ENCODE assay signal across 15 cellular contexts in the genomic region with DNA sequence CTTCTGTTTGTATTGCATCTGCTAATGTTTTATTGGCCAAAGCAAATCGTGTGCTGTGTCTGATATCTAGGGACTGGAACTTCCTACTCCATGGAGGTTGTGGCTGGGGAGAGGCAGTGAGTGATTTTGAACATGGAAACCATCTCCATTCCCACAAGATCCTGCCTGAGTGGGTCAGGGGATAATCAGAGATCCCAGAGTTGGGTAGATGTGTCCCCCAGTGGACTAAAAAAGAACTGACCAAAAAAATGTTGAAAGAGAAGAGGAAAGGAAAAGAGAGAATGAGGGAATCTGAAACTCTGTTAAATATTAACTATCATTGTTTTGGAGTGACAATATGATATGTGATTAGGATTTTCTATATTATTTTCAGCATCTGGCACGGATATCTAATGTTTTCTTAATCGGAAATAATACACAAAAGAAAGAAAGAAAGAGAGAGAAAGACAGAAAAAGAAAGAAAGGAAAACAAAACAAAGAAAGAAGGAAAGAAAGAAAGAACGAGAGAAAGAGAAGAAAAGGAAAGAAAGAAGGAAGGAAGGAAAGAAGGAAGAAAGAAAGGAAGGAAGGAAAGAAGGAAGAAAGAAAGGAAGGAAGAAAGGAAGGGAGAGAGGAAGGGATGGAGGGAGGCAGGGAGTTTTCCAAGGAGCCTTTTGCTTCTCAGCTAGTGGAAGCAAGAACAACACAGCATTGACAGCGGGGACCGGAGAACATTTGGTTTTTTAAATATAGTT.
DNase-seq lines count a peak whose midpoint lies in the region; ATAC-seq, FAIRE-seq and TF ChIP-seq lines count a peak whose summit lies in the region.
"Had no signal": no experiment of that assay in that cellular context is flagged by ENCODE, and none has a peak within 500 bp of the region (broad histone marks: within the 10 kb centered on the region; RNA-seq: fewer than 3 reads in every experiment).

No MANE protein-coding gene starts in this region.

- H3K9ac ChIP-seq in K562 (ENCODE audit: insufficient read depth in 1 of 2, low read depth in 2 of 2, low read length in 2 of 2) = no peak overlapping the region
- no peak overlapping the region for H3K9ac ChIP-seq in mesendoderm (ENCODE audit: low read length)

- H2AK5ac ChIP-seq in mesendoderm (ENCODE audit: low read length) = no peak overlapping the region

- no peaks in the 10 kb centered on the region for H3K4me1 ChIP-seq in HEK293 (ENCODE audit: control insufficient read depth, insufficient read depth, low read length)
- no peaks in the 10 kb centered on the region for H3K4me1 ChIP-seq in K562 (replicated peaks in 1 of 2; ENCODE audit: control insufficient read depth in 2 of 2, insufficient read depth in 2 of 2, low read length in 2 of 2)
- no peaks in the 10 kb centered on the region for H3K4me1 ChIP-seq in mesendoderm (ENCODE audit: control insufficient read depth, low read depth, low read length)

- H3K23ac ChIP-seq in mesendoderm (ENCODE audit: low read length) = no peak overlapping the region

- no peak overlapping the region for H2BK5ac ChIP-seq in mesendoderm (ENCODE audit: low read length)

- no peak overlapping the region for H2BK120ac ChIP-seq in mesendoderm (ENCODE audit: low read depth, low read length)

- no peak overlapping the region for H4K8ac ChIP-seq in mesendoderm (ENCODE audit: low read depth, low read length)

- no peak overlapping the region for H3K56ac ChIP-seq in mesendoderm (ENCODE audit: low read length)

- H2AFZ ChIP-seq in K562 (ENCODE audit: low read depth, low read length) = no peak overlapping the region

- CTCF ChIA-PET in HEK293 (lab: Yijun Ruan, JAX) = interaction anchor here (0.7 to 1.5 kb wide), 4 partner anchors 9 to 44 kb away, joined by 3 to 6 read pairs (median 4); no protein-coding TSS in a partner anchor
- CTCF ChIA-PET in K562 (lab: Yijun Ruan, JAX; ENCODE audit: low intra/inter-chr PET ratio) = no interaction called here

- H3K36me3 ChIP-seq in HEK293 (ENCODE audit: control insufficient read depth in 2 of 2, insufficient read depth in 1 of 2, low read length in 2 of 2) (no peaks in the 10 kb centered on the region), K562 (ENCODE audit: control insufficient read depth, insufficient read depth, low read length) (no peaks in the 10 kb centered on the region), mesendoderm (ENCODE audit: control insufficient read depth, insufficient read depth, low read length) (no peaks in the 10 kb centered on the region)

- no peak overlapping the region for H3K18ac ChIP-seq in mesendoderm (ENCODE audit: low read length)

- H3K79me1 ChIP-seq in mesendoderm (ENCODE audit: low read length) = no peaks in the 10 kb centered on the region

- no peak overlapping the region for H4K5ac ChIP-seq in mesendoderm (ENCODE audit: low read length)

- no peak for TF ChIP-seq EP300 in K562 (IDR thresholded peaks at IDR 0.05; ENCODE audit: low read length)

- H3K9me3 ChIP-seq in HEK293 (ENCODE audit: control insufficient read depth, insufficient read depth, low read depth, low read length) (no peaks in the 10 kb centered on the region), K562 (replicated peaks; ENCODE audit: control insufficient read depth, insufficient read depth, low read depth, low read length) (no peaks in the 10 kb centered on the region; the same call in 1 of the 2 replicates)

- TF ChIP-seq CTCF in HEK293 (tag by site-specific recombination; IDR thresholded peaks at IDR 0.05) (no peak), K562 (IDR thresholded peaks at IDR 0.05 in 2 of 3, conservative IDR thresholded peaks at IDR 0.05 in 1 of 3; ENCODE audit: insufficient read depth in 2 of 3, low read depth in 1 of 3, low read length in 3 of 3) (no peak), GM10266 (IDR thresholded peaks at IDR 0.05; ENCODE audit: control insufficient read depth, insufficient read depth, low read depth, missing control alignments) (no peak)

- H4K20me1 ChIP-seq in K562 (replicated peaks; ENCODE audit: control insufficient read depth, insufficient read depth, low read length) = no peaks in the 10 kb centered on the region

- intact Hi-C loops in K562 (cut with micrococcal nuclease) = no loop called here

- H3K79me2 ChIP-seq in K562 (ENCODE audit: control insufficient read depth, insufficient read depth, low read length) = no peaks in the 10 kb centered on the region
- H3K79me2 ChIP-seq in mesendoderm (ENCODE audit: control insufficient read depth, insufficient read depth, low read length) = no peaks in the 10 kb centered on the region

- in situ Hi-C loops in K562 (cut with MboI) = no loop called here

- no peak for TF ChIP-seq RAD21 in K562 (CRISPR knock-in tag; conservative IDR thresholded peaks at IDR 0.05 in 1 of 2, IDR thresholded peaks at IDR 0.05 in 1 of 2)

- H3K4me2 ChIP-seq in K562 (ENCODE audit: insufficient read depth, low read length) (no peak overlapping the region), mesendoderm (ENCODE audit: low read length) (no peak overlapping the region)

- DNase-seq in COLO829 (ENCODE audit: low spot score) = peak; percentile 4
- DNase-seq in K562 (ENCODE audit: extremely low read depth in 1 of 4, low spot score in 3 of 4) = no peak
- peak; percentile 22 for DNase-seq in mesendoderm
- no peak for DNase-seq in DMS153 treated with DMSO at 0.1 percent for 48 hours (lab: John Stamatoyannopoulos, UW; ENCODE audit: unreplicated experiment)
- DNase-seq in GM10266 (ENCODE audit: extremely low spot score) = no peak
- DNase-seq: ACHN; CD4-positive, alpha-beta memory T cell; NCI-H2107; NCI-H446 treated with DMSO at 0.1 percent for 48 hours; NCI-H774 had no signal

- no peaks in the 10 kb centered on the region for H3K9me1 ChIP-seq in K562 (ENCODE audit: control insufficient read depth, insufficient read depth, low read length)

- WGBS in K562 (ENCODE audit: insufficient coverage, low coverage, missing lambda C conversion rate) = 4% methylated on average over 6 of the region's 6 CpGs
- no CpG with 5 or more reads among the region's 6 CpGs for WGBS in mesendoderm (ENCODE audit: extremely low coverage, insufficient coverage, low lambda C conversion rate)

- H3K27me3 ChIP-seq in K562 (ENCODE audit: control insufficient read depth in 2 of 2, insufficient read depth in 2 of 2, low read length in 2 of 2) = no peaks in the 10 kb centered on the region
- H3K27me3 ChIP-seq in mesendoderm (ENCODE audit: insufficient read depth, low read length, poor library complexity) = no peaks in the 10 kb centered on the region

- no peak overlapping the region for H3K4ac ChIP-seq in mesendoderm (ENCODE audit: low read depth, low read length)

- peak; percentile 11 for FAIRE-seq in K562 (lab: Jason Lieb, UNC)
- FAIRE-seq: D721Med had no signal

- TF ChIP-seq POLR2A in K562 (conservative IDR thresholded peaks at IDR 0.05) = no peak

- POLR2A ChIA-PET in HEK293 (lab: Yijun Ruan, JAX) (no interaction called here), K562 (lab: Yijun Ruan, JAX) (no interaction called here)

- BruUV-seq in K562 (replicated peaks; lab: Mats Ljungman, UMichigan) = no TSS peak

- H2BK15ac ChIP-seq in mesendoderm (replicated peaks; ENCODE audit: low read depth) = no peak overlapping the region

- no peak overlapping the region for H3K27ac ChIP-seq in HEK293 (ENCODE audit: extremely low read depth, low read depth, low read length)
- H3K27ac ChIP-seq in K562 (ENCODE audit: extremely low read depth, low read depth, low read length) = no peak overlapping the region
- H3K27ac ChIP-seq in mesendoderm (ENCODE audit: low read depth, low read length) = no peak overlapping the region
- H3K27ac ChIP-seq: HL-60 had no signal

- H3K4me3 ChIP-seq in HEK293 (ENCODE audit: low read depth, low read length) (no peak overlapping the region), K562 (no peak overlapping the region), mesendoderm (ENCODE audit: low read length) (no peak overlapping the region)

- no peak for ATAC-seq in K562
- ATAC-seq in GM21526 (IDR thresholded peaks at IDR 0.05; ENCODE audit: low FRiP score, unreplicated experiment) = no peak
- no peak for ATAC-seq in GM18502 (IDR thresholded peaks at IDR 0.05; ENCODE audit: poor library complexity, unreplicated experiment)

TF ChIP-seq in HEK293, 187 proteins besides CTCF, POLR2A, EP300 and RAD21 (continues in another document):
- TF ChIP-seq, protein P1, sequence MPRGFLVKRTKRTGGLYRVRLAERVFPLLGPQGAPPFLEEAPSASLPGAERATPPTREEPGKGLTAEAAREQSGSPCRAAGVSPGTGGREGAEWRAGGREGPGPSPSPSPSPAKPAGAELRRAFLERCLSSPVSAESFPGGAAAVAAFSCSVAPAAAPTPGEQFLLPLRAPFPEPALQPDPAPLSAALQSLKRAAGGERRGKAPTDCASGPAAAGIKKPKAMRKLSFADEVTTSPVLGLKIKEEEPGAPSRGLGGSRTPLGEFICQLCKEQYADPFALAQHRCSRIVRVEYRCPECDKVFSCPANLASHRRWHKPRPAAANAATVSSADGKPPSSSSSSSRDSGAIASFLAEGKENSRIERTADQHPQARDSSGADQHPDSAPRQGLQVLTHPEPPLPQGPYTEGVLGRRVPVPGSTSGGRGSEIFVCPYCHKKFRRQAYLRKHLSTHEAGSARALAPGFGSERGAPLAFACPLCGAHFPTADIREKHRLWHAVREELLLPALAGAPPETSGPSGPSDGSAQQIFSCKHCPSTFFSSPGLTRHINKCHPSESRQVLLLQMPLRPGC (tag by site-specific recombination; IDR thresholded peaks at IDR 0.05) = no peak

TF ChIP-seq in K562, 482 proteins besides CTCF, POLR2A, EP300 and RAD21 (continues in another document):
- no peak for TF ChIP-seq XRCC3 (IDR thresholded peaks at IDR 0.05)
- TF ChIP-seq ZNF311 (CRISPR knock-in tag; IDR thresholded peaks at IDR 0.05) = no peak
- TF ChIP-seq, protein P2, sequence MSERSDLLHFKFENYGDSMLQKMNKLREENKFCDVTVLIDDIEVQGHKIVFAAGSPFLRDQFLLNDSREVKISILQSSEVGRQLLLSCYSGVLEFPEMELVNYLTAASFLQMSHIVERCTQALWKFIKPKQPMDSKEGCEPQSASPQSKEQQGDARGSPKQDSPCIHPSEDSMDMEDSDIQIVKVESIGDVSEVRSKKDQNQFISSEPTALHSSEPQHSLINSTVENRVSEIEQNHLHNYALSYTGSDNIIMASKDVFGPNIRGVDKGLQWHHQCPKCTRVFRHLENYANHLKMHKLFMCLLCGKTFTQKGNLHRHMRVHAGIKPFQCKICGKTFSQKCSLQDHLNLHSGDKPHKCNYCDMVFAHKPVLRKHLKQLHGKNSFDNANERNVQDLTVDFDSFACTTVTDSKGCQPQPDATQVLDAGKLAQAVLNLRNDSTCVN (CRISPR knock-in tag; IDR thresholded peaks at IDR 0.05) = no peak
- no peak for TF ChIP-seq SMARCC2 (IDR thresholded peaks at IDR 0.05; ENCODE audit: low read depth)
- no peak for TF ChIP-seq ZNF696 (CRISPR knock-in tag; conservative IDR thresholded peaks at IDR 0.05)
- TF ChIP-seq MYNN (IDR thresholded peaks at IDR 0.05) = no peak
- TF ChIP-seq MYNN (CRISPR knock-in tag; IDR thresholded peaks at IDR 0.05) = no peak
- TF ChIP-seq HDAC6 (IDR thresholded peaks at IDR 0.05; ENCODE audit: low read depth, low read length) = no peak

Comparison
In these comparisons a context has a peak if more than half of its experiments do, and no peak if none do; other contexts are left out.
1. DNase-seq: peak in COLO829 (single experiment) and mesendoderm (single experiment); none in K562 (0 of 4), DMS153 treated with DMSO at 0.1 percent for 48 hours (single experiment) and GM10266 (single experiment).